In genomic region chr13:48506092-48506701, GRCh38 we compare ENCODE assay signal across 8 cellular contexts. TPM values are rescaled to one million over a fixed set of nuclear protein-coding genes. Genes with fewer than 3 reads are reported as not detected.
DNase-seq lines count a peak whose midpoint lies in the region; ATAC-seq and TF ChIP-seq lines count a peak whose summit lies in the region.

No MANE protein-coding gene starts in this region.

- no peak overlapping the region for H3K4me3 ChIP-seq in SJCRH30

- peaks cover 8% of the 10 kb centered on the region for H3K27me3 Mint-ChIP-seq in nephron progenitor cell (ENCODE audit: low read depth, poor library complexity)

- H3K36me3 Mint-ChIP-seq in activated naive CD4-positive, alpha-beta T cell treated with anti-CD3 and anti-CD28 coated beads, Interleukin-2, amount 50 U/mL, for 72 hours = peaks cover 5% of the 10 kb centered on the region in 2 donors
- peaks cover 62% of the 10 kb centered on the region for H3K36me3 Mint-ChIP-seq in nephron progenitor cell (ENCODE audit: low read depth)

- no peak for TF ChIP-seq POLR2A in erythroblast (IDR thresholded peaks at IDR 0.05; ENCODE audit: low read length)

- H3K36me3 ChIP-seq in SJCRH30 = no peaks in the 10 kb centered on the region

- H3K27ac Mint-ChIP-seq in activated naive CD4-positive, alpha-beta T cell treated with anti-CD3 and anti-CD28 coated beads, Interleukin-2, amount 50 U/mL, for 72 hours = peak overlapping the region; percentile 48 to 87
- H3K27ac Mint-ChIP-seq in nephron progenitor cell = peak overlapping the region; percentile 58

- peaks cover 0 to 6% of the 10 kb centered on the region in 2 donors for H3K9me3 Mint-ChIP-seq in activated naive CD4-positive, alpha-beta T cell treated with anti-CD3 and anti-CD28 coated beads, Interleukin-2, amount 50 U/mL, for 72 hours
- no peaks in the 10 kb centered on the region for H3K9me3 Mint-ChIP-seq in nephron progenitor cell

- H3K27ac ChIP-seq in SJCRH30 = no peak overlapping the region

- no peaks in the 10 kb centered on the region for H3K4me1 Mint-ChIP-seq in nephron progenitor cell

- ATAC-seq in GM19023 (IDR thresholded peaks at IDR 0.05; ENCODE audit: unreplicated experiment) (peak; percentile 23), HG02973 (IDR thresholded peaks at IDR 0.05; ENCODE audit: unreplicated experiment) (peak; percentile 15), GM21526 (IDR thresholded peaks at IDR 0.05; ENCODE audit: low FRiP score, unreplicated experiment) (no peak)
- peak in 1 of 2 donors; percentile 12 for ATAC-seq in activated naive CD4-positive, alpha-beta T cell treated with anti-CD3 and anti-CD28 coated beads, Interleukin-2, amount 50 U/mL, for 72 hours

- no peak for TF ChIP-seq CTCF in nephron progenitor cell (IDR thresholded peaks at IDR 0.05)

- H3K9me3 ChIP-seq in SJCRH30 (replicated peaks) = no peaks in the 10 kb centered on the region

- H3K4me1 ChIP-seq in SJCRH30 = peaks cover under 1% of the 10 kb centered on the region

- no peaks in the 10 kb centered on the region for H3K27me3 ChIP-seq in SJCRH30

- no peak overlapping the region for H3K4me3 Mint-ChIP-seq in nephron progenitor cell

- DNase-seq in activated naive CD4-positive, alpha-beta T cell treated with anti-CD3 and anti-CD28 coated beads, Interleukin-2, amount 50 U/mL, for 72 hours (ENCODE audit: low spot score in 2 of 2) = no peak
- DNase-seq in nephron progenitor cell (no peak), erythroblast (lab: John Stamatoyannopoulos, UW) (no peak), NCI-H2171 (lab: John Stamatoyannopoulos, UW) (no peak), SJCRH30 (no peak)

RNA-seq across cellular contexts. Expression of gene RCBTB2, which starts 26.7 kb away (rescaled TPM):
- total RNA-seq in activated naive CD4-positive, alpha-beta T cell treated with anti-CD3 and anti-CD28 coated beads, Interleukin-2, amount 50 U/mL, for 72 hours = 1 to 10 TPM; 1.6 to 1.7 TPM
- 5.1 TPM in 2 replicates for total RNA-seq in SJCRH30 (2014; rRNA removed; shearing (Covaris generic))
